Comparison of ENCODE assay signal across 30 cellular contexts in genomic region chr6:17299222-17299621, GRCh38. TPM values are rescaled to one million over a fixed set of nuclear protein-coding genes. Genes with fewer than 3 reads are reported as not detected.
"Had no signal": no experiment of that assay in that cellular context is flagged by ENCODE, and none has a peak within 500 bp of the region (broad histone marks: within the 10 kb centered on the region; RNA-seq: fewer than 3 reads in every experiment).

No MANE protein-coding gene starts in this region.

- H3K27me3 ChIP-seq: brain microvascular endothelial cell, colonic mucosa, esophagus squamous epithelium had no signal

- H3K4me3 ChIP-seq: colonic mucosa, esophagus squamous epithelium had no signal

- H3K27ac ChIP-seq: brain microvascular endothelial cell, colonic mucosa, epithelial cell of prostate, esophagus squamous epithelium, WERI-Rb-1 had no signal

- H3K4me1 ChIP-seq: colonic mucosa, esophagus squamous epithelium had no signal

- H3K9me3 ChIP-seq: colonic mucosa, esophagus squamous epithelium had no signal

- FAIRE-seq: astrocyte, bronchial epithelial cell, endometrium, endothelial cell of umbilical vein had no signal

- ATAC-seq: activated CD4-positive, CD25-positive, alpha-beta regulatory T cell treated with anti-CD3 and anti-CD28 coated beads, Interleukin-2, amount 50 U/mL, for 24 hours; activated CD8-positive, alpha-beta T cell treated with anti-CD3 and anti-CD28 coated beads for 36 hours; activated T-cell treated with anti-CD3 and anti-CD28 coated beads, Interleukin-2, amount 50 U/mL, for 4 hours; activated T-helper 17 cell treated with anti-CD3 and anti-CD28 coated beads, Interleukin-2, amount 50 U/mL, for 72 hours; T-helper 17 cell had no signal

- H3K36me3 ChIP-seq: brain microvascular endothelial cell, colonic mucosa, esophagus squamous epithelium, WERI-Rb-1 had no signal

- DNase-seq: activated B cell treated with CpG ODN at 0.5 μM for 24 hours; activated CD4-positive, alpha-beta T cell treated with anti-CD3 and anti-CD28 coated beads for 48 hours; activated CD4-positive, alpha-beta T cell treated with anti-CD3 and anti-CD28 coated beads, Interleukin-2, amount 50 U/mL, for 1 hour; activated CD4-positive, alpha-beta T cell treated with anti-CD3 and anti-CD28 coated beads, Interleukin-2, amount 50 U/mL, for 48 hours; activated CD8-positive, alpha-beta memory T cell treated with anti-CD3 and anti-CD28 coated beads for 24 hours; activated CD8-positive, alpha-beta T cell treated with anti-CD3 and anti-CD28 coated beads for 36 hours; activated effector memory CD4-positive, alpha-beta T cell treated with Interleukin-2 at 50 U/mL for 16 hours; activated gamma-delta T cell treated with Interleukin-2 at 50 U/mL for 16 hours; activated naive CD4-positive, alpha-beta T cell treated with anti-CD3 and anti-CD28 coated beads, Interleukin-2, amount 50 U/mL, for 16 hours; activated naive CD4-positive, alpha-beta T cell treated with Interleukin-2 at 50 U/mL for 16 hours; activated T-cell treated with anti-CD3 and anti-CD28 coated beads, Interleukin-2, amount 50 U/mL, for 4 hours; amniotic stem cell; anterior cingulate cortex; brain microvascular endothelial cell; caudate nucleus; colonic mucosa; effector CD8-positive, alpha-beta T cell; esophagus squamous epithelium; foreskin melanocyte; T-helper 1 cell; T-helper 17 cell; T1000; WERI-Rb-1 had no signal

RNA-seq across cellular contexts. Expression of gene RBM24, which starts 18.1 kb away (rescaled TPM):
- total RNA-seq: activated B cell treated with CpG ODN at 0.5 μM for 24 hours; activated CD8-positive, alpha-beta T cell treated with anti-CD3 and anti-CD28 coated beads for 36 hours; activated T-cell treated with anti-CD3 and anti-CD28 coated beads, Interleukin-2, amount 50 U/mL, for 4 hours; activated T-helper 17 cell treated with anti-CD3 and anti-CD28 coated beads, Interleukin-2, amount 50 U/mL, for 72 hours had no signal
